In genomic region chr3:78918361-78919020, GRCh38 we compare ENCODE assay signal across 10 cellular contexts.
A peak's percentile ranks its signal among the peaks of the same experiment; 100 is the strongest.
DNase-seq lines count a peak whose midpoint lies in the region; ATAC-seq and TF ChIP-seq lines count a peak whose summit lies in the region.
"Had no signal": no experiment of that assay in that cellular context is flagged by ENCODE, and none has a peak within 500 bp of the region (broad histone marks: within the 10 kb centered on the region; RNA-seq: fewer than 3 reads in every experiment).

No MANE protein-coding gene starts in this region.

- peak; percentile 61 for ATAC-seq in GM19395 (IDR thresholded peaks at IDR 0.05; ENCODE audit: unreplicated experiment)
- ATAC-seq in HG03558 (IDR thresholded peaks at IDR 0.05; ENCODE audit: extremely low read depth, unreplicated experiment): peak; percentile 15
- no peak for ATAC-seq in mucosa of descending colon
- ATAC-seq in GM21515 (IDR thresholded peaks at IDR 0.05; ENCODE audit: unreplicated experiment): no peak
- ATAC-seq: HCT116 had no signal

- CTCF ChIA-PET in AG04450 (lab: Charles Lee): interaction anchor here (1.3 kb wide), 1 partner anchor 444 kb away, joined by 3 read pairs; no protein-coding TSS in a partner anchor

- H3K27me3 ChIP-seq in AG04450 (ENCODE audit: control insufficient read depth, insufficient read depth, low read length): no peaks in the 10 kb centered on the region

- TF ChIP-seq CTCF in AG04450 (IDR thresholded peaks at IDR 0.05; ENCODE audit: low read depth, low read length) (no peak), mucosa of descending colon (IDR thresholded peaks at IDR 0.05) (no peak)

- intact Hi-C loops in mucosa of descending colon (cut with DNase I, micrococcal nuclease): no loop called here

- H3K9me3 ChIP-seq in AG04450 (ENCODE audit: control insufficient read depth, insufficient read depth, low read length): no peaks in the 10 kb centered on the region; the same call in 1 of the 2 replicates
- no peaks in the 10 kb centered on the region for H3K9me3 ChIP-seq in mucosa of descending colon

- H3K36me3 ChIP-seq in mucosa of descending colon (ENCODE audit: low read depth): no peaks in the 10 kb centered on the region

- H3K4me3 ChIP-seq in AG04450 (ENCODE audit: low read depth, low read length): no peak overlapping the region
- no peak overlapping the region for H3K4me3 ChIP-seq in mucosa of descending colon

- DNase-seq in AG04450 (ENCODE audit: low read depth, low spot score): no peak
- peak; percentile 77 for DNase-seq in fibroblast of peridontal ligament (ENCODE audit: extremely low read depth)
- no peak for DNase-seq in mucosa of descending colon
- no peak for DNase-seq in 8988T
- no peak for DNase-seq in hippocampal formation (lab: John Stamatoyannopoulos, UW)
- DNase-seq: CD8-positive, alpha-beta memory T cell had no signal

- POLR2A ChIA-PET in AG04450 (lab: Yijun Ruan, JAX): interaction anchor here (1.1 kb wide), 1 partner anchor 10 kb away, joined by 8 read pairs; no protein-coding TSS in a partner anchor

- H3K27ac ChIP-seq in AG04450 (ENCODE audit: low read depth, low read length): peak overlapping the region; percentile 13

- H3K4me1 ChIP-seq in mucosa of descending colon (ENCODE audit: low read depth): no peaks in the 10 kb centered on the region

Comparison
In these comparisons a context has a peak if more than half of its experiments do, and no peak if none do; other contexts are left out.
1. ATAC-seq: peak in GM19395 (single experiment) and HG03558 (single experiment); none in mucosa of descending colon (single experiment) and GM21515 (single experiment).